In the genomic region with DNA sequence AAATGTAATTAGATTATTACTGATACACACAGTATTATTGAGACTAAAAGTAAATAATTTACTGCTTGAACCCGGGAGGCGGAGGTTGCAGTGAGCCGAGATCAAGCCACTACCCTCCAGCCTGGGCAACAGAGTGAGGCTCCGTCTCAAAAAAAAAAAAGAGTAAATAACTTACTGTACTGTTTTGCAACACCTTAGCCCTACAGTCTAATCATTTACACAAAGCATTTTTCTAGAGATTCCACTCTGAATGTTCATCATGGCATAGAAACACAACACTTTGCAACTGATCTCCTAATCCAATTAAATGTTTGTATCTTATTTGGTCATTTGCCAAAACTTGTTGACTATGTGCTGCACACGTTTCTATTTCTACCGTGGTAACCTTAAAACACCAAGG, we compare ENCODE assay signal across 1 cellular context.
TF ChIP-seq lines count a peak whose summit lies in the region.

No MANE protein-coding gene starts in this region.

TF ChIP-seq in WTC11, 78 proteins besides CTCF, POLR2A, EP300 and RAD21 (continued from another document):
- TF ChIP-seq, protein P1, sequence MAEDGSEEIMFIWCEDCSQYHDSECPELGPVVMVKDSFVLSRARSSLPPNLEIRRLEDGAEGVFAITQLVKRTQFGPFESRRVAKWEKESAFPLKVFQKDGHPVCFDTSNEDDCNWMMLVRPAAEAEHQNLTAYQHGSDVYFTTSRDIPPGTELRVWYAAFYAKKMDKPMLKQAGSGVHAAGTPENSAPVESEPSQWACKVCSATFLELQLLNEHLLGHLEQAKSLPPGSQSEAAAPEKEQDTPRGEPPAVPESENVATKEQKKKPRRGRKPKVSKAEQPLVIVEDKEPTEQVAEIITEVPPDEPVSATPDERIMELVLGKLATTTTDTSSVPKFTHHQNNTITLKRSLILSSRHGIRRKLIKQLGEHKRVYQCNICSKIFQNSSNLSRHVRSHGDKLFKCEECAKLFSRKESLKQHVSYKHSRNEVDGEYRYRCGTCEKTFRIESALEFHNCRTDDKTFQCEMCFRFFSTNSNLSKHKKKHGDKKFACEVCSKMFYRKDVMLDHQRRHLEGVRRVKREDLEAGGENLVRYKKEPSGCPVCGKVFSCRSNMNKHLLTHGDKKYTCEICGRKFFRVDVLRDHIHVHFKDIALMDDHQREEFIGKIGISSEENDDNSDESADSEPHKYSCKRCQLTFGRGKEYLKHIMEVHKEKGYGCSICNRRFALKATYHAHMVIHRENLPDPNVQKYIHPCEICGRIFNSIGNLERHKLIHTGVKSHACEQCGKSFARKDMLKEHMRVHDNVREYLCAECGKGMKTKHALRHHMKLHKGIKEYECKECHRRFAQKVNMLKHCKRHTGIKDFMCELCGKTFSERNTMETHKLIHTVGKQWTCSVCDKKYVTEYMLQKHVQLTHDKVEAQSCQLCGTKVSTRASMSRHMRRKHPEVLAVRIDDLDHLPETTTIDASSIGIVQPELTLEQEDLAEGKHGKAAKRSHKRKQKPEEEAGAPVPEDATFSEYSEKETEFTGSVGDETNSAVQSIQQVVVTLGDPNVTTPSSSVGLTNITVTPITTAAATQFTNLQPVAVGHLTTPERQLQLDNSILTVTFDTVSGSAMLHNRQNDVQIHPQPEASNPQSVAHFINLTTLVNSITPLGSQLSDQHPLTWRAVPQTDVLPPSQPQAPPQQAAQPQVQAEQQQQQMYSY (CRISPR knock-in tag; IDR thresholded peaks at IDR 0.05) = no peak
- TF ChIP-seq, protein P2, sequence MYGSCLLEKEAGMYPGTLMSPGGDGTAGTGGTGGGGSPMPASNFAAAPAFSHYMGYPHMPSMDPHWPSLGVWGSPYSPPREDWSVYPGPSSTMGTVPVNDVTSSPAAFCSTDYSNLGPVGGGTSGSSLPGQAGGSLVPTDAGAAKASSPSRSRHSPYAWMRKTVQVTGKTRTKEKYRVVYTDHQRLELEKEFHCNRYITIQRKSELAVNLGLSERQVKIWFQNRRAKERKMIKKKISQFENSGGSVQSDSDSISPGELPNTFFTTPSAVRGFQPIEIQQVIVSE (CRISPR knock-in tag; IDR thresholded peaks at IDR 0.05; ENCODE audit: borderline replicate concordance) = no peak
- no peak for TF ChIP-seq GABPB1 (CRISPR knock-in tag; IDR thresholded peaks at IDR 0.05)
- TF ChIP-seq TEAD4 (CRISPR knock-in tag; IDR thresholded peaks at IDR 0.05) = no peak
- no peak for TF ChIP-seq EMX1 (CRISPR knock-in tag; IDR thresholded peaks at IDR 0.05)
- TF ChIP-seq ATF1 (CRISPR knock-in tag; IDR thresholded peaks at IDR 0.05) = no peak
- TF ChIP-seq, protein P3, sequence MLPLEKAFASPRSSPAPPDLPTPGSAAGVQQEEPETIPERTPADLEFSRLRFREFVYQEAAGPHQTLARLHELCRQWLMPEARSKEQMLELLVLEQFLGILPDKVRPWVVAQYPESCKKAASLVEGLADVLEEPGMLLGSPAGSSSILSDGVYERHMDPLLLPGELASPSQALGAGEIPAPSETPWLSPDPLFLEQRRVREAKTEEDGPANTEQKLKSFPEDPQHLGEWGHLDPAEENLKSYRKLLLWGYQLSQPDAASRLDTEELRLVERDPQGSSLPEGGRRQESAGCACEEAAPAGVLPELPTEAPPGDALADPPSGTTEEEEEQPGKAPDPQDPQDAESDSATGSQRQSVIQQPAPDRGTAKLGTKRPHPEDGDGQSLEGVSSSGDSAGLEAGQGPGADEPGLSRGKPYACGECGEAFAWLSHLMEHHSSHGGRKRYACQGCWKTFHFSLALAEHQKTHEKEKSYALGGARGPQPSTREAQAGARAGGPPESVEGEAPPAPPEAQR (CRISPR knock-in tag; IDR thresholded peaks at IDR 0.05) = no peak
- no peak for TF ChIP-seq KAT7 (CRISPR knock-in tag; IDR thresholded peaks at IDR 0.05; ENCODE audit: borderline replicate concordance)
